ENCODE assay signal across 19 cellular contexts in genomic region chr7:50156746-50157145, GRCh38.
DNase-seq lines count a peak whose midpoint lies in the region; ATAC-seq and TF ChIP-seq lines count a peak whose summit lies in the region.
"Had no signal": no experiment of that assay in that cellular context is flagged by ENCODE, and none has a peak within 500 bp of the region (broad histone marks: within the 10 kb centered on the region; RNA-seq: fewer than 3 reads in every experiment).

No MANE protein-coding gene starts in this region.

- H3K9me3 Mint-ChIP-seq in activated T-cell treated with anti-CD3 and anti-CD28 coated beads, Interleukin-2, amount 50 U/mL, for 24 hours = peaks cover 3% of the 10 kb centered on the region
- H3K9me3 Mint-ChIP-seq in activated CD4-positive, alpha-beta memory T cell treated with anti-CD3 and anti-CD28 coated beads, Interleukin-2, amount 10 ng/mL, durations not matched to agents 7 days and 5 days = no peaks in the 10 kb centered on the region
- no peaks in the 10 kb centered on the region for H3K9me3 Mint-ChIP-seq in neural progenitor cell

- DNase-seq in activated T-cell treated with anti-CD3 and anti-CD28 coated beads, Interleukin-2, amount 50 U/mL, for 24 hours = no peak
- no peak for DNase-seq in activated T-cell treated with anti-CD3 and anti-CD28 coated beads for 4 hours
- DNase-seq in activated CD4-positive, alpha-beta memory T cell treated with anti-CD3 and anti-CD28 coated beads, Interleukin-2, amount 10 ng/mL, durations not matched to agents 7 days and 5 days = no peak
- DNase-seq in neural progenitor cell (ENCODE audit: low spot score) = no peak
- DNase-seq in HuH-7 (ENCODE audit: low spot score) = no peak
- DNase-seq: amniotic stem cell; Calu3; gastrocnemius medialis; left ventricle myocardium superior; NCI-H1436 treated with DMSO at 0.1 percent for 48 hours; NK-92 treated with Interleukin-12 subunit alpha and Interleukin-12 subunit beta, amount 100 ng/mL, for 24 hours; T-helper 9 cell; trophoblast cell had no signal

- no peak for ATAC-seq in HG03342 (IDR thresholded peaks at IDR 0.05; ENCODE audit: unreplicated experiment)
- no peak for ATAC-seq in GM21529 (IDR thresholded peaks at IDR 0.05; ENCODE audit: unreplicated experiment)
- ATAC-seq: gastrocnemius medialis, left ventricle myocardium superior had no signal

- CTCF ChIA-PET in activated CD4-positive, alpha-beta memory T cell treated with anti-CD3 and anti-CD28 coated beads, Interleukin-2, amount 10 ng/mL, durations not matched to agents 7 days and 5 days (lab: Charles Lee) = interaction anchor here (1.0 to 2.5 kb wide), 2 partner anchors 9 to 14 kb away, joined by 3 to 16 read pairs; no protein-coding TSS in a partner anchor

- no peaks in the 10 kb centered on the region for H3K79me2 ChIP-seq in neural progenitor cell (ENCODE audit: low read depth)
- H3K79me2 ChIP-seq: parathyroid adenoma had no signal

- H3F3A ChIP-seq in neural progenitor cell (ENCODE audit: low read depth) = no peaks in the 10 kb centered on the region

- H4K20me1 ChIP-seq in neural progenitor cell (ENCODE audit: low read depth) = no peaks in the 10 kb centered on the region

- no peak overlapping the region for H3K4me2 ChIP-seq in neural progenitor cell

- H3K4me1 Mint-ChIP-seq in activated T-cell treated with anti-CD3 and anti-CD28 coated beads, Interleukin-2, amount 50 U/mL, for 24 hours (ENCODE audit: low read depth) = peaks cover 55% of the 10 kb centered on the region
- H3K4me1 Mint-ChIP-seq in activated CD4-positive, alpha-beta memory T cell treated with anti-CD3 and anti-CD28 coated beads, Interleukin-2, amount 10 ng/mL, durations not matched to agents 7 days and 5 days = peaks cover 28% of the 10 kb centered on the region
- H3K4me1 Mint-ChIP-seq in neural progenitor cell = no peaks in the 10 kb centered on the region

- H3K4me1 ChIP-seq in neural progenitor cell = no peaks in the 10 kb centered on the region
- H3K4me1 ChIP-seq: gastrocnemius medialis, parathyroid adenoma had no signal

- no peak for TF ChIP-seq CTCF in neural progenitor cell (IDR thresholded peaks at IDR 0.05)

- H3K27ac ChIP-seq in KOPT-K1 (ENCODE audit: low read depth, low read length, poor library complexity, severe bottlenecking) (peak overlapping the region; percentile 61), neural progenitor cell (no peak overlapping the region)
- H3K27ac ChIP-seq: gastrocnemius medialis, HL-60, parathyroid adenoma, skin epidermis had no signal

- H3K36me3 Mint-ChIP-seq in activated T-cell treated with anti-CD3 and anti-CD28 coated beads, Interleukin-2, amount 50 U/mL, for 24 hours (ENCODE audit: low read depth) = no peaks in the 10 kb centered on the region
- no peaks in the 10 kb centered on the region for H3K36me3 Mint-ChIP-seq in activated CD4-positive, alpha-beta memory T cell treated with anti-CD3 and anti-CD28 coated beads, Interleukin-2, amount 10 ng/mL, durations not matched to agents 7 days and 5 days (ENCODE audit: low read depth)
- no peaks in the 10 kb centered on the region for H3K36me3 Mint-ChIP-seq in neural progenitor cell

- no peak overlapping the region for H2AFZ ChIP-seq in neural progenitor cell (replicated peaks)
- H2AFZ ChIP-seq: parathyroid adenoma had no signal

- H3K27me3 Mint-ChIP-seq in activated T-cell treated with anti-CD3 and anti-CD28 coated beads, Interleukin-2, amount 50 U/mL, for 24 hours = no peaks in the 10 kb centered on the region
- H3K27me3 Mint-ChIP-seq in activated CD4-positive, alpha-beta memory T cell treated with anti-CD3 and anti-CD28 coated beads, Interleukin-2, amount 10 ng/mL, durations not matched to agents 7 days and 5 days = no peaks in the 10 kb centered on the region
- peaks cover 4% of the 10 kb centered on the region for H3K27me3 Mint-ChIP-seq in neural progenitor cell (ENCODE audit: insufficient read depth, low read depth)

- no peaks in the 10 kb centered on the region for H3K27me3 ChIP-seq in neural progenitor cell
- H3K27me3 ChIP-seq: gastrocnemius medialis had no signal

- POLR2A ChIA-PET in activated CD4-positive, alpha-beta memory T cell treated with anti-CD3 and anti-CD28 coated beads, Interleukin-2, amount 10 ng/mL, durations not matched to agents 7 days and 5 days (lab: Charles Lee) = interaction anchor here (0.8 to 2.2 kb wide), 2 partner anchors 9 to 195 kb away, joined by 3 to 10 read pairs; no protein-coding TSS in a partner anchor

- H3K36me3 ChIP-seq in KOPT-K1 (ENCODE audit: insufficient read depth, low read length) (no peaks in the 10 kb centered on the region), neural progenitor cell (no peaks in the 10 kb centered on the region)
- H3K36me3 ChIP-seq: gastrocnemius medialis had no signal

- H3K27ac Mint-ChIP-seq in activated T-cell treated with anti-CD3 and anti-CD28 coated beads, Interleukin-2, amount 50 U/mL, for 24 hours = peak overlapping the region; percentile 94
- peak overlapping the region; percentile 33 for H3K27ac Mint-ChIP-seq in activated CD4-positive, alpha-beta memory T cell treated with anti-CD3 and anti-CD28 coated beads, Interleukin-2, amount 10 ng/mL, durations not matched to agents 7 days and 5 days
- H3K27ac Mint-ChIP-seq in neural progenitor cell = peak overlapping the region; percentile 20

- H3K4me3 Mint-ChIP-seq in activated T-cell treated with anti-CD3 and anti-CD28 coated beads, Interleukin-2, amount 50 U/mL, for 24 hours = peak overlapping the region; percentile 58
- H3K4me3 Mint-ChIP-seq in activated CD4-positive, alpha-beta memory T cell treated with anti-CD3 and anti-CD28 coated beads, Interleukin-2, amount 10 ng/mL, durations not matched to agents 7 days and 5 days = no peak overlapping the region
- H3K4me3 Mint-ChIP-seq in neural progenitor cell = no peak overlapping the region

- H3K9me3 ChIP-seq in KOPT-K1 (ENCODE audit: insufficient read depth, low read length, poor library complexity, severe bottlenecking) = no peaks in the 10 kb centered on the region
- no peaks in the 10 kb centered on the region for H3K9me3 ChIP-seq in neural progenitor cell (ENCODE audit: low read depth)
- H3K9me3 ChIP-seq: gastrocnemius medialis had no signal

- no peak overlapping the region for H3K9ac ChIP-seq in neural progenitor cell
- H3K9ac ChIP-seq: parathyroid adenoma had no signal

- H3K4me3 ChIP-seq in neural progenitor cell = no peak overlapping the region
- H3K4me3 ChIP-seq: gastrocnemius medialis, skin epidermis had no signal

Comparison
In these comparisons a context has a peak if more than half of its experiments do, and no peak if none do; other contexts are left out.
1. H3K27ac Mint-ChIP-seq: peak in every context shown above with its lines; median percentile 94 in activated T-cell treated with anti-CD3 and anti-CD28 coated beads, Interleukin-2, amount 50 U/mL, for 24 hours; 33 in activated CD4-positive, alpha-beta memory T cell treated with anti-CD3 and anti-CD28 coated beads, Interleukin-2, amount 10 ng/mL, durations not matched to agents 7 days and 5 days; 20 in neural progenitor cell.